Comparison of ENCODE assay signal across 9 cellular contexts in the genomic region with DNA sequence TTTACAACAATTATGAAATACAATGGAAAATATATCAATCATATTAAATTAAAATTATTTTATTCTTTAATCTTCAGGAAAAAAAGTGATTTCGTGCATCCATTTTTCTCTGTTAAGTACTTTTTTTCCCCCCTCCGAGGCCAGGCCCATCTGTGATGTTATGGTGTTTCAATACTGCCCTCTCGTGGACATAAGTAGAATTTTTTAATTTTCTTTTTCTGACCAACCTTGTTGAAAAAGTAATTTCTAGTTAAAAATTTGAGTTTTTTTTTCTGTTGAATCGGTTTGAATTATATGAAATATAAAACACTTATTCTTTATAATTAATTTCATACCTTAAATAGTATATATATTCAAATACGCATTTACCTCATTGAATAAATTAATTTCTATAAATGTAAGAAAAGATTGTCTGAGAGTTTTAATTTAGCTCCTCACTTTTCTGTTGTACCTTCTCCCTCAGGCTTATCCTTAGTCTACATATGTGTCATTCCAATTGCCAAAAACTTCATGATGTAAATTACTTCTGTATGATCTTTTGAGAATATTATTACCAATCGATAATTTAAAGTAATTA.
DNase-seq lines count a peak whose midpoint lies in the region; ATAC-seq, FAIRE-seq and TF ChIP-seq lines count a peak whose summit lies in the region.
"Had no signal": no experiment of that assay in that cellular context is flagged by ENCODE, and none has a peak within 500 bp of the region (broad histone marks: within the 10 kb centered on the region; RNA-seq: fewer than 3 reads in every experiment).

No MANE protein-coding gene starts in this region.

- ATAC-seq in HG03354 (IDR thresholded peaks at IDR 0.05; ENCODE audit: poor library complexity, severe bottlenecking, unreplicated experiment) (peak; percentile 76), T-helper 17 cell (no peak)

- intact Hi-C loops in cardiac septum (cut with DNase I) = no loop called here

- H3K36me3 Mint-ChIP-seq in osteocyte (ENCODE audit: unreplicated experiment) (no peaks in the 10 kb centered on the region), T-helper 17 cell (ENCODE audit: low read depth) (peaks cover 2% of the 10 kb centered on the region)
- H3K36me3 Mint-ChIP-seq: activated naive CD8-positive, alpha-beta T cell treated with anti-CD3 and anti-CD28 coated beads, Interleukin-2, amount 10 ng/mL, durations not matched to agents 7 days and 5 days had no signal

- H4K20me1 ChIP-seq in OCI-LY3 (ENCODE audit: insufficient read depth, low read length) = no peaks in the 10 kb centered on the region

- peak; percentile 91 for FAIRE-seq in endometrium (lab: Jason Lieb, UNC)

- H3K9me3 Mint-ChIP-seq in osteocyte (ENCODE audit: unreplicated experiment) = no peaks in the 10 kb centered on the region
- H3K9me3 Mint-ChIP-seq: activated naive CD8-positive, alpha-beta T cell treated with anti-CD3 and anti-CD28 coated beads, Interleukin-2, amount 10 ng/mL, durations not matched to agents 7 days and 5 days had no signal

- H3K4me1 Mint-ChIP-seq in osteocyte (ENCODE audit: unreplicated experiment) (no peaks in the 10 kb centered on the region), T-helper 17 cell (peaks cover 2% of the 10 kb centered on the region)
- H3K4me1 Mint-ChIP-seq: activated naive CD8-positive, alpha-beta T cell treated with anti-CD3 and anti-CD28 coated beads, Interleukin-2, amount 10 ng/mL, durations not matched to agents 7 days and 5 days had no signal

- no peak overlapping the region for H3K4me2 ChIP-seq in OCI-LY3 (ENCODE audit: low read length)

- H3K4me1 ChIP-seq in cardiac muscle cell (ENCODE audit: low read depth) (no peaks in the 10 kb centered on the region), OCI-LY3 (ENCODE audit: low read length) (peaks cover 8% of the 10 kb centered on the region)

- H3K4me3 ChIP-seq in cardiac muscle cell (no peak overlapping the region), OCI-LY3 (ENCODE audit: low read length) (no peak overlapping the region)

- H3K9me3 ChIP-seq in cardiac muscle cell (ENCODE audit: low read depth) (no peaks in the 10 kb centered on the region), OCI-LY3 (ENCODE audit: insufficient read depth, low read length) (no peaks in the 10 kb centered on the region), T-helper 17 cell (ENCODE audit: control insufficient read depth, low read length, poor library complexity, severe bottlenecking) (no peaks in the 10 kb centered on the region)

- TF ChIP-seq CTCF in cardiac muscle cell (IDR thresholded peaks at IDR 0.05; ENCODE audit: low read depth, low read length) = peak; percentile 55
- peak; percentile 51 for TF ChIP-seq CTCF in OCI-LY3 (IDR thresholded peaks at IDR 0.05; ENCODE audit: low read depth, low read length)
- peak; percentile 74 for TF ChIP-seq CTCF in osteocyte (IDR thresholded peaks at IDR 0.05)

- H3K27me3 Mint-ChIP-seq in osteocyte (ENCODE audit: unreplicated experiment) (peaks cover 10% of the 10 kb centered on the region), T-helper 17 cell (no peaks in the 10 kb centered on the region)
- H3K27me3 Mint-ChIP-seq: activated naive CD8-positive, alpha-beta T cell treated with anti-CD3 and anti-CD28 coated beads, Interleukin-2, amount 10 ng/mL, durations not matched to agents 7 days and 5 days had no signal

- H3K27me3 ChIP-seq in cardiac muscle cell = no peaks in the 10 kb centered on the region
- H3K27me3 ChIP-seq in OCI-LY3 (ENCODE audit: low read depth, low read length) = no peaks in the 10 kb centered on the region

- H3K27ac Mint-ChIP-seq in osteocyte (ENCODE audit: unreplicated experiment) (no peak overlapping the region), T-helper 17 cell (no peak overlapping the region)
- H3K27ac Mint-ChIP-seq: activated naive CD8-positive, alpha-beta T cell treated with anti-CD3 and anti-CD28 coated beads, Interleukin-2, amount 10 ng/mL, durations not matched to agents 7 days and 5 days had no signal

- no peaks in the 10 kb centered on the region for H3K79me2 ChIP-seq in OCI-LY3 (ENCODE audit: low read length)

- DNase-seq in cardiac muscle cell (ENCODE audit: low read depth in 1 of 2, low spot score in 1 of 2) = peak; percentile 64 to 67
- DNase-seq in cardiac septum (ENCODE audit: low spot score) = no peak
- DNase-seq in osteocyte (ENCODE audit: extremely low spot score, unreplicated experiment) = no peak
- DNase-seq in stimulated activated CD4-positive, alpha-beta T cell treated with anti-CD3 and anti-CD28 coated beads, Interleukin-2, amount 100 ng/mL, for 48 hours = no peak
- DNase-seq in T-helper 17 cell = no peak
- DNase-seq: activated naive CD8-positive, alpha-beta T cell treated with anti-CD3 and anti-CD28 coated beads, Interleukin-2, amount 10 ng/mL, durations not matched to agents 7 days and 5 days had no signal

- H3K4me3 Mint-ChIP-seq in osteocyte (ENCODE audit: unreplicated experiment) (no peak overlapping the region), T-helper 17 cell (no peak overlapping the region)
- H3K4me3 Mint-ChIP-seq: activated naive CD8-positive, alpha-beta T cell treated with anti-CD3 and anti-CD28 coated beads, Interleukin-2, amount 10 ng/mL, durations not matched to agents 7 days and 5 days had no signal

- H2AFZ ChIP-seq in OCI-LY3 (ENCODE audit: low read depth, low read length) = no peak overlapping the region

- H3K36me3 ChIP-seq in cardiac muscle cell (no peaks in the 10 kb centered on the region), OCI-LY3 (replicated peaks; ENCODE audit: low read depth, low read length) (no peaks in the 10 kb centered on the region)

- H3K9ac ChIP-seq in OCI-LY3 (ENCODE audit: low read length) = no peak overlapping the region

- H3K27ac ChIP-seq in cardiac muscle cell = no peak overlapping the region
- H3K27ac ChIP-seq in OCI-LY3 (ENCODE audit: low read length) = no peak overlapping the region

Comparison
In these comparisons a context has a peak if more than half of its experiments do, and no peak if none do; other contexts are left out.
1. DNase-seq: peak in cardiac muscle cell (2 of 2); none in cardiac septum (single experiment), osteocyte (single experiment), stimulated activated CD4-positive, alpha-beta T cell treated with anti-CD3 and anti-CD28 coated beads, Interleukin-2, amount 100 ng/mL, for 48 hours (0 of 2) and T-helper 17 cell (0 of 3).
2. Peak in every context shown above with its lines, with median percentiles within 50 percentile points of each other: CTCF ChIP-seq.